ENCODE assay signal across 8 cellular contexts in genomic region chr1:54273837-54274192, GRCh38.
A peak's percentile ranks its signal among the peaks of the same experiment; 100 is the strongest.
DNase-seq lines count a peak whose midpoint lies in the region; ATAC-seq, FAIRE-seq and TF ChIP-seq lines count a peak whose summit lies in the region.

No MANE protein-coding gene starts in this region.

- peak overlapping the region; percentile 11; the same call in 1 of the 3 replicates for H2BK15ac ChIP-seq in IMR-90 (ENCODE audit: low read depth, low read length)

- CTCF ChIA-PET in IMR-90 (lab: Yijun Ruan, JAX) (interaction anchor here (1.1 to 1.6 kb wide), 5 partner anchors 10 to 216 kb away, joined by 3 to 6 read pairs (median 3); no protein-coding TSS in a partner anchor), K562 (lab: Yijun Ruan, JAX; ENCODE audit: low intra/inter-chr PET ratio) (interaction anchor here (0.6 kb wide), 3 partner anchors 314 to 441 kb away, joined by 3 to 4 read pairs (median 3); no protein-coding TSS in a partner anchor)

- H4K8ac ChIP-seq in IMR-90 (ENCODE audit: low read depth in 2 of 2, low read length in 2 of 2): peak overlapping the region in 1 of 2 experiments; percentile 5; a peak in 2 of 4 replicates

- H2BK120ac ChIP-seq in IMR-90 (ENCODE audit: low read depth, low read length): peak overlapping the region; percentile 50

- POLR2A ChIA-PET in IMR-90 (lab: Charles Lee; ENCODE audit: unreplicated experiment): no interaction called here
- POLR2A ChIA-PET in K562 (lab: Yijun Ruan, JAX): interaction anchor here (0.6 to 2.8 kb wide), 8 partner anchors 12 to 277 kb away, joined by 3 to 11 read pairs (median 4); no protein-coding TSS in a partner anchor

- H3K4me3 ChIP-seq in IMR-90 (ENCODE audit: insufficient read depth, low read depth, low read length): no peak overlapping the region
- no peak overlapping the region; the same call in 1 of the 2 replicates for H3K4me3 ChIP-seq in K562
- no peak overlapping the region for H3K4me3 ChIP-seq in suprapubic skin

- ATAC-seq in IMR-90 (ENCODE audit: low read depth): peak; percentile 2; the same call in 1 of the 2 replicates
- ATAC-seq in K562: peak; percentile 96
- ATAC-seq in GM21423 (IDR thresholded peaks at IDR 0.05; ENCODE audit: unreplicated experiment): no peak
- no peak for ATAC-seq in HG02588 (IDR thresholded peaks at IDR 0.05; ENCODE audit: unreplicated experiment)

- no CpG with 5 or more reads among the region's 4 CpGs for WGBS in IMR-90 (ENCODE audit: extremely low coverage in 2 of 2, insufficient read length in 1 of 2), 2 experiments
- WGBS in K562 (ENCODE audit: insufficient coverage, low coverage, missing lambda C conversion rate): 0% methylated on average over 4 of the region's 4 CpGs
- 100% methylated on average over 1 of the region's 4 CpGs for WGBS in suprapubic skin

- peak; percentile 60; the same call in 1 of the 2 replicates for TF ChIP-seq EP300 in K562 (IDR thresholded peaks at IDR 0.05; ENCODE audit: low read length)
- TF ChIP-seq EP300 in suprapubic skin (IDR thresholded peaks at IDR 0.05): no peak

- peak overlapping the region; percentile 7; the same call in 1 of the 2 replicates for H3K18ac ChIP-seq in IMR-90 (ENCODE audit: low read depth, low read length)

- H4K5ac ChIP-seq in IMR-90 (ENCODE audit: low read depth, low read length): no peak overlapping the region; the same call in 1 of the 2 replicates

- TF ChIP-seq CTCF in IMR-90 (conservative IDR thresholded peaks at IDR 0.05; ENCODE audit: low read depth, low read length) (no peak), K562 (IDR thresholded peaks at IDR 0.05 in 2 of 3, conservative IDR thresholded peaks at IDR 0.05 in 1 of 3; ENCODE audit: insufficient read depth in 2 of 3, low read depth in 1 of 3, low read length in 3 of 3) (0 out of 6 replicates have a peak, but pooled peaks of 1 of the 3 experiments have one; percentile 10), suprapubic skin (IDR thresholded peaks at IDR 0.05) (no peak)

- no peak overlapping the region for H3K56ac ChIP-seq in IMR-90 (ENCODE audit: extremely low read depth, insufficient read depth, low read length)

- dilution Hi-C loops in IMR-90 (cut with HindIII; ENCODE audit: low sequenced_read_pairs, unreplicated experiment): no loop called here

- peaks cover 66% of the 10 kb centered on the region for H3K79me2 ChIP-seq in K562 (ENCODE audit: control insufficient read depth, insufficient read depth, low read length)

- H3K23ac ChIP-seq in IMR-90 (ENCODE audit: low read depth, low read length): 0 out of 2 replicates have a peak overlapping the region, but pooled peaks have one; percentile 4

- in situ Hi-C loops in IMR-90 (cut with MboI; ENCODE audit: low sequenced_read_pairs): no loop called here
- in situ Hi-C loops in K562 (cut with MboI): no loop called here

- BruUV-seq in IMR-90 (replicated peaks; lab: Mats Ljungman, UMichigan): no TSS peak
- BruUV-seq in K562 (replicated peaks; lab: Mats Ljungman, UMichigan): no TSS peak

- peak; percentile 96 for FAIRE-seq in K562 (lab: Jason Lieb, UNC)

- H3K9ac ChIP-seq in IMR-90 (ENCODE audit: low read depth, low read length): peak overlapping the region; percentile 0
- H3K9ac ChIP-seq in K562 (ENCODE audit: insufficient read depth in 1 of 2, low read depth in 2 of 2, low read length in 2 of 2): peak overlapping the region; percentile 39 to 79

- H3K9me3 ChIP-seq in IMR-90 (ENCODE audit: control insufficient read depth, insufficient read depth, low read length): no peaks in the 10 kb centered on the region
- H3K9me3 ChIP-seq in K562 (replicated peaks; ENCODE audit: control insufficient read depth, insufficient read depth, low read depth, low read length): no peaks in the 10 kb centered on the region
- H3K9me3 ChIP-seq in suprapubic skin: no peaks in the 10 kb centered on the region

- H2AK5ac ChIP-seq in IMR-90 (ENCODE audit: low read depth, low read length): peak overlapping the region; percentile 78

- peaks cover 36 to 92% of the 10 kb centered on the region in 2 experiments for H3K79me1 ChIP-seq in IMR-90 (ENCODE audit: low read depth in 1 of 2, low read length in 2 of 2)

- intact Hi-C loops in IMR-90 (cut with micrococcal nuclease): loop anchor here (1.0 to 2.0 kb wide), 6 partner anchors 61 to 215 kb away; no protein-coding TSS in a partner anchor
- intact Hi-C loops in K562 (cut with micrococcal nuclease): loop anchor here (1.0 to 5.0 kb wide), 5 partner anchors 37 to 214 kb away; no protein-coding TSS in a partner anchor

- H3K9me1 ChIP-seq in IMR-90 (ENCODE audit: insufficient read depth, low read length) (peaks cover 31% of the 10 kb centered on the region), K562 (ENCODE audit: control insufficient read depth, insufficient read depth, low read length) (peaks cover 15% of the 10 kb centered on the region)

- H3K27ac ChIP-seq in IMR-90 (ENCODE audit: insufficient read depth, low read length): peak overlapping the region; percentile 63
- peak overlapping the region; percentile 71 for H3K27ac ChIP-seq in K562 (ENCODE audit: extremely low read depth, low read depth, low read length)
- H3K27ac ChIP-seq in suprapubic skin: peak overlapping the region; percentile 86

- H3K4me2 ChIP-seq in IMR-90 (ENCODE audit: low read depth, low read length) (peak overlapping the region; percentile 64; the same call in 1 of the 2 replicates), K562 (ENCODE audit: insufficient read depth, low read length) (peak overlapping the region; percentile 66)

- H3K4me1 ChIP-seq in IMR-90 (ENCODE audit: control insufficient read depth, insufficient read depth, low read length) (peaks cover 57% of the 10 kb centered on the region), K562 (replicated peaks in 1 of 2; ENCODE audit: control insufficient read depth in 2 of 2, insufficient read depth in 2 of 2, low read length in 2 of 2) (peaks cover 43 to 49% of the 10 kb centered on the region in 2 experiments), suprapubic skin (peaks cover 73% of the 10 kb centered on the region)

- H4K91ac ChIP-seq in IMR-90 (ENCODE audit: insufficient read depth, low read depth, low read length): peak overlapping the region; percentile 67

- no peak for DNase-seq in IMR-90
- DNase-seq in K562 (ENCODE audit: extremely low read depth in 1 of 4, low spot score in 3 of 4): peak; percentile 94 to 98 (median 96)
- DNase-seq in left kidney (ENCODE audit: low read depth, low spot score): peak; percentile 68
- DNase-seq in suprapubic skin (ENCODE audit: low spot score in 2 of 2): no peak
- no peak for DNase-seq in COR-L47 (lab: John Stamatoyannopoulos, UW)
- DNase-seq in activated CD4-positive, alpha-beta T cell treated with anti-CD3 and anti-CD28 coated beads for 48 hours: no peak

- H4K20me1 ChIP-seq in IMR-90 (ENCODE audit: insufficient read depth, low read length) (peaks cover 8% of the 10 kb centered on the region; the same call in 1 of the 2 replicates), K562 (replicated peaks; ENCODE audit: control insufficient read depth, insufficient read depth, low read length) (peaks cover 39% of the 10 kb centered on the region)

- H3K36me3 ChIP-seq in IMR-90 (ENCODE audit: control insufficient read depth, insufficient read depth, low read length) (peaks cover 3% of the 10 kb centered on the region; the same call in 1 of the 2 replicates), K562 (ENCODE audit: control insufficient read depth, insufficient read depth, low read length) (peaks cover 27% of the 10 kb centered on the region; the same call in 2 of the 3 replicates), suprapubic skin (no peaks in the 10 kb centered on the region)

- H3K4ac ChIP-seq in IMR-90 (ENCODE audit: low read depth, low read length): peak overlapping the region; percentile 70

- no peak; the same call in 1 of the 2 replicates for TF ChIP-seq POLR2A in IMR-90 (IDR thresholded peaks at IDR 0.05; ENCODE audit: low read depth, low read length)
- TF ChIP-seq POLR2A in K562 (conservative IDR thresholded peaks at IDR 0.05): no peak
- TF ChIP-seq POLR2A in suprapubic skin (IDR thresholded peaks at IDR 0.05): no peak

- H2AFZ ChIP-seq in IMR-90 (replicated peaks; ENCODE audit: low read length, poor library complexity) (peak overlapping the region; percentile 88), K562 (ENCODE audit: low read depth, low read length) (no peak overlapping the region)

- no peaks in the 10 kb centered on the region for H3K27me3 ChIP-seq in IMR-90 (ENCODE audit: control insufficient read depth, insufficient read depth, low read length)
- no peaks in the 10 kb centered on the region for H3K27me3 ChIP-seq in K562 (ENCODE audit: control insufficient read depth in 2 of 2, insufficient read depth in 2 of 2, low read length in 2 of 2)
- H3K27me3 ChIP-seq in suprapubic skin: no peaks in the 10 kb centered on the region

- TF ChIP-seq RAD21 in IMR-90 (IDR thresholded peaks at IDR 0.05; ENCODE audit: low read length) (no peak), K562 (CRISPR knock-in tag; conservative IDR thresholded peaks at IDR 0.05 in 1 of 2, IDR thresholded peaks at IDR 0.05 in 1 of 2) (peak in 1 of 2 experiments; percentile 14; a peak in 1 of 4 replicates)

- H3K14ac ChIP-seq in IMR-90 (replicated peaks; ENCODE audit: low read depth, low read length): 0 out of 2 replicates have a peak overlapping the region, but pooled peaks have one; percentile 8

- H2BK20ac ChIP-seq in IMR-90 (ENCODE audit: low read depth, low read length): peak overlapping the region; percentile 9; the same call in 1 of the 2 replicates

- H2BK5ac ChIP-seq in IMR-90 (ENCODE audit: low read depth, low read length, poor library complexity, severe bottlenecking): peak overlapping the region; percentile 48

- peak overlapping the region; percentile 84 for H2AK9ac ChIP-seq in IMR-90 (replicated peaks; ENCODE audit: low read depth, low read length, poor library complexity)

TF ChIP-seq in IMR-90, 13 proteins besides CTCF, POLR2A, EP300 and RAD21 (continues in another document):
- no peak for TF ChIP-seq BHLHE40 (IDR thresholded peaks at IDR 0.05; ENCODE audit: low read depth, low read length)
- no peak for TF ChIP-seq RCOR1 (IDR thresholded peaks at IDR 0.05; ENCODE audit: insufficient replicate concordance, low read length)
- no peak for TF ChIP-seq RFX5 (IDR thresholded peaks at IDR 0.05; ENCODE audit: low read depth, low read length)
- TF ChIP-seq NFE2L2 (IDR thresholded peaks at IDR 0.05; ENCODE audit: low read depth, low read length): no peak

TF ChIP-seq in K562, 482 proteins besides CTCF, POLR2A, EP300 and RAD21 (continues in another document):
- no peak for TF ChIP-seq SNIP1 (IDR thresholded peaks at IDR 0.05; ENCODE audit: low read depth)
- TF ChIP-seq HDAC1 (IDR thresholded peaks at IDR 0.05): peak in 1 of 2 experiments; percentile 55; a peak in 1 of 4 replicates
- peak in 1 of 2 experiments; percentile 53; a peak in 2 of 4 replicates for TF ChIP-seq KDM1A (IDR thresholded peaks at IDR 0.05)
- no peak for TF ChIP-seq MXI1 (IDR thresholded peaks at IDR 0.05; ENCODE audit: low read depth, low read length)
- peak in 2 of 3 experiments; percentile 8 to 19 for TF ChIP-seq YY1 (IDR thresholded peaks at IDR 0.05; ENCODE audit: borderline replicate concordance in 1 of 3, control insufficient read depth in 1 of 3, extremely low read depth in 1 of 3, insufficient read depth in 3 of 3, insufficient read length in 1 of 3, insufficient replicate concordance in 2 of 3, low read depth in 1 of 3, low read length in 2 of 3)
- no peak for TF ChIP-seq CC2D1A (IDR thresholded peaks at IDR 0.05)
- no peak for TF ChIP-seq RBFOX2 (IDR thresholded peaks at IDR 0.05; ENCODE audit: low read depth, low read length)
- TF ChIP-seq ZNF316 (IDR thresholded peaks at IDR 0.05): peak; percentile 54

Comparison
In these comparisons a context has a peak if more than half of its experiments do, and no peak if none do; other contexts are left out.
1. ATAC-seq: peak in IMR-90 (single experiment) and K562 (single experiment); none in GM21423 (single experiment) and HG02588 (single experiment).
2. DNase-seq: peak in K562 (4 of 4) and left kidney (single experiment); none in IMR-90 (single experiment), suprapubic skin (0 of 2), COR-L47 (single experiment) and activated CD4-positive, alpha-beta T cell treated with anti-CD3 and anti-CD28 coated beads for 48 hours (single experiment).
3. Peak in every context shown above with its lines, with median percentiles within 50 percentile points of each other: H3K27ac ChIP-seq.